Comparison of ENCODE assay signal across 18 cellular contexts in genomic region chr12:121512561-121512960, GRCh38.
DNase-seq lines count a peak whose midpoint lies in the region; ATAC-seq and TF ChIP-seq lines count a peak whose summit lies in the region.
"Had no signal": no experiment of that assay in that cellular context is flagged by ENCODE, and none has a peak within 500 bp of the region (broad histone marks: within the 10 kb centered on the region; RNA-seq: fewer than 3 reads in every experiment).

No MANE protein-coding gene starts in this region.

- POLR2A ChIA-PET in T-cell (lab: Charles Lee) = no interaction called here

- no peak for ATAC-seq in T-cell (replicated peaks in 1 of 4)
- no peak for ATAC-seq in stimulated activated effector memory CD8-positive, alpha-beta T cell treated with anti-CD3 and anti-CD28 coated beads, Interleukin-12 subunit alpha, Interleukin-12 subunit beta, amount 100 ng/mL, for 72 hours
- ATAC-seq in activated CD8-positive, alpha-beta memory T cell treated with anti-CD3 and anti-CD28 coated beads, Interleukin-2, amount 10 ng/mL, durations not matched to agents 7 days and 5 days = no peak

- DNase-seq in G401 (ENCODE audit: low spot score) (peak; percentile 80), T-cell (no peak), epithelial cell of esophagus (ENCODE audit: low read depth) (peak; percentile 47), HUDEP-2 (lab: John Stamatoyannopoulos, UW; ENCODE audit: unreplicated experiment in 76 of 76) (no peak), T-helper 2 cell (no peak)
- DNase-seq in stimulated activated effector memory CD8-positive, alpha-beta T cell treated with anti-CD3 and anti-CD28 coated beads, Interleukin-12 subunit alpha, Interleukin-12 subunit beta, amount 100 ng/mL, for 72 hours (ENCODE audit: low spot score in 2 of 2) = no peak
- DNase-seq in activated CD8-positive, alpha-beta memory T cell treated with anti-CD3 and anti-CD28 coated beads, Interleukin-2, amount 10 ng/mL, durations not matched to agents 7 days and 5 days = no peak
- DNase-seq: ACHN; CD4-positive, alpha-beta memory T cell; DMS 273 treated with DMSO at 0.1 percent for 48 hours; H9; MG63; NCI-H1092 treated with DMSO at 0.1 percent for 48 hours; NCI-H1694 treated with DMSO at 0.1 percent for 48 hours; NCI-H2171 treated with DMSO at 0.1 percent for 48 hours; NCI-H524; Peyer's patch; SHP77 had no signal

- H3K36me3 Mint-ChIP-seq in T-cell = peaks cover 26% of the 10 kb centered on the region
- peaks cover 62% of the 10 kb centered on the region for H3K36me3 Mint-ChIP-seq in stimulated activated effector memory CD8-positive, alpha-beta T cell treated with anti-CD3 and anti-CD28 coated beads, Interleukin-12 subunit alpha, Interleukin-12 subunit beta, amount 100 ng/mL, for 72 hours
- H3K36me3 Mint-ChIP-seq in activated CD8-positive, alpha-beta memory T cell treated with anti-CD3 and anti-CD28 coated beads, Interleukin-2, amount 10 ng/mL, durations not matched to agents 7 days and 5 days = peaks cover 7% of the 10 kb centered on the region

- no peaks in the 10 kb centered on the region for H3K27me3 Mint-ChIP-seq in T-cell
- H3K27me3 Mint-ChIP-seq in activated CD8-positive, alpha-beta memory T cell treated with anti-CD3 and anti-CD28 coated beads, Interleukin-2, amount 10 ng/mL, durations not matched to agents 7 days and 5 days = no peaks in the 10 kb centered on the region
- H3K27me3 Mint-ChIP-seq: CD4-positive, alpha-beta memory T cell had no signal

- in situ Hi-C loops in G401 (cut with HindIII; ENCODE audit: low sequenced_read_pairs) = no loop called here

- H3K9me3 Mint-ChIP-seq in T-cell = no peaks in the 10 kb centered on the region
- no peaks in the 10 kb centered on the region for H3K9me3 Mint-ChIP-seq in stimulated activated effector memory CD8-positive, alpha-beta T cell treated with anti-CD3 and anti-CD28 coated beads, Interleukin-12 subunit alpha, Interleukin-12 subunit beta, amount 100 ng/mL, for 72 hours
- H3K9me3 Mint-ChIP-seq in activated CD8-positive, alpha-beta memory T cell treated with anti-CD3 and anti-CD28 coated beads, Interleukin-2, amount 10 ng/mL, durations not matched to agents 7 days and 5 days (ENCODE audit: low read depth) = no peaks in the 10 kb centered on the region
- H3K9me3 Mint-ChIP-seq: CD4-positive, alpha-beta memory T cell had no signal

- no peak overlapping the region for H3K4me3 ChIP-seq in epithelial cell of esophagus (ENCODE audit: low read length)
- H3K4me3 ChIP-seq: MG63, Peyer's patch had no signal

- peaks cover 12 to 13% (median 12%) of the 10 kb centered on the region in 3 donors for H3K4me1 Mint-ChIP-seq in T-cell
- peaks cover 14% of the 10 kb centered on the region for H3K4me1 Mint-ChIP-seq in stimulated activated effector memory CD8-positive, alpha-beta T cell treated with anti-CD3 and anti-CD28 coated beads, Interleukin-12 subunit alpha, Interleukin-12 subunit beta, amount 100 ng/mL, for 72 hours
- peaks cover 4% of the 10 kb centered on the region for H3K4me1 Mint-ChIP-seq in activated CD8-positive, alpha-beta memory T cell treated with anti-CD3 and anti-CD28 coated beads, Interleukin-2, amount 10 ng/mL, durations not matched to agents 7 days and 5 days

- CTCF ChIA-PET in T-cell (lab: Charles Lee) = no interaction called here
- CTCF ChIA-PET in activated CD8-positive, alpha-beta memory T cell treated with anti-CD3 and anti-CD28 coated beads, Interleukin-2, amount 10 ng/mL, durations not matched to agents 7 days and 5 days (lab: Charles Lee) = interaction anchor here (0.9 kb wide), 1 partner anchor 13 kb away, joined by 3 read pairs; no protein-coding TSS in a partner anchor

- peak overlapping the region; percentile 48 to 65 for H3K27ac Mint-ChIP-seq in T-cell
- peak overlapping the region; percentile 48 for H3K27ac Mint-ChIP-seq in stimulated activated effector memory CD8-positive, alpha-beta T cell treated with anti-CD3 and anti-CD28 coated beads, Interleukin-12 subunit alpha, Interleukin-12 subunit beta, amount 100 ng/mL, for 72 hours
- no peak overlapping the region for H3K27ac Mint-ChIP-seq in activated CD8-positive, alpha-beta memory T cell treated with anti-CD3 and anti-CD28 coated beads, Interleukin-2, amount 10 ng/mL, durations not matched to agents 7 days and 5 days

- H3K4me3 Mint-ChIP-seq in T-cell = no peak overlapping the region
- H3K4me3 Mint-ChIP-seq in stimulated activated effector memory CD8-positive, alpha-beta T cell treated with anti-CD3 and anti-CD28 coated beads, Interleukin-12 subunit alpha, Interleukin-12 subunit beta, amount 100 ng/mL, for 72 hours = no peak overlapping the region
- no peak overlapping the region for H3K4me3 Mint-ChIP-seq in activated CD8-positive, alpha-beta memory T cell treated with anti-CD3 and anti-CD28 coated beads, Interleukin-2, amount 10 ng/mL, durations not matched to agents 7 days and 5 days
- H3K4me3 Mint-ChIP-seq: CD4-positive, alpha-beta memory T cell; H9 had no signal

- TF ChIP-seq CTCF in epithelial cell of esophagus (IDR thresholded peaks at IDR 0.05; ENCODE audit: insufficient read depth, low read depth, low read length, missing control alignments) = no peak

Comparison
In these comparisons a context has a peak if more than half of its experiments do, and no peak if none do; other contexts are left out.
1. DNase-seq: peak in G401 (single experiment) and epithelial cell of esophagus (single experiment); none in T-cell (0 of 34), stimulated activated effector memory CD8-positive, alpha-beta T cell treated with anti-CD3 and anti-CD28 coated beads, Interleukin-12 subunit alpha, Interleukin-12 subunit beta, amount 100 ng/mL, for 72 hours (0 of 2), HUDEP-2 (0 of 76), T-helper 2 cell (0 of 5) and activated CD8-positive, alpha-beta memory T cell treated with anti-CD3 and anti-CD28 coated beads, Interleukin-2, amount 10 ng/mL, durations not matched to agents 7 days and 5 days (single experiment).